17 cellular contexts compared by ENCODE assay signal in the genomic region with DNA sequence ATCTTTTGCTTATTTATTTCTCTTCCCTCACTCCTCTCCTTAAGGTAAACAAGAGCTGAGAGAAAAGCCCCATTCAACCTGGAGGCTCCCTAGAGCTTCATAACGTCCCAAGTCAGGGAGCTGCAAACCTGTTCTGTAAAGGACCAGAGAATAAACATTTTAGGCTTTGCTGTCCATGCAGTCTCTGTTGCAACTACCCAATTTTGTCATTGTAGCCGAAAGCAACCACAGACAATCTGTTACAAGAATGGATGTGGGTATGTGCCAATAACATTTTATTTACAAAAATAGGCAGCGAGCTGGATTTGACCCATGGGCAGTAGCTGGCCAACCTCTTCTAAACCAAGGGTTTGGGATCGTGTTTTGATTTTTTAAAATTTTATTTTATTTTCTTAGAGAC.
"Had no signal": no experiment of that assay in that cellular context is flagged by ENCODE, and none has a peak within 500 bp of the region (broad histone marks: within the 10 kb centered on the region; RNA-seq: fewer than 3 reads in every experiment).

No MANE protein-coding gene starts in this region.

- DNase-seq: effector CD4-positive, alpha-beta T cell; heart left ventricle; hippocampal formation; left colon; mammary epithelial cell; mucosa of descending colon; naive thymus-derived CD8-positive, alpha-beta T cell; nucleus accumbens; pancreas; right cardiac atrium; stimulated activated CD4-positive, alpha-beta T cell treated with anti-CD3 and anti-CD28 coated beads, Interleukin-2, amount 100 ng/mL, for 48 hours; stimulated activated naive CD4-positive, alpha-beta T cell treated with Interleukin-2 at 50 U/mL for 16 hours had no signal

- H3K27ac ChIP-seq: coronary artery, heart left ventricle, pancreas had no signal

- H3K9me3 ChIP-seq: heart left ventricle, mucosa of descending colon, pancreas had no signal

- H3K9me3 Mint-ChIP-seq: naive thymus-derived CD8-positive, alpha-beta T cell had no signal

- H3K4me1 ChIP-seq: heart left ventricle, pancreas had no signal

- H3K27me3 Mint-ChIP-seq: naive thymus-derived CD8-positive, alpha-beta T cell; progenitor cell of endocrine pancreas; type B pancreatic cell had no signal

- H3K27me3 ChIP-seq: pancreas had no signal

- H3K4me3 ChIP-seq: coronary artery, heart left ventricle, mucosa of descending colon, pancreas, smooth muscle cell had no signal

- H3K36me3 Mint-ChIP-seq: naive thymus-derived CD8-positive, alpha-beta T cell; type B pancreatic cell had no signal

- H3K27ac Mint-ChIP-seq: naive thymus-derived CD8-positive, alpha-beta T cell; progenitor cell of endocrine pancreas; type B pancreatic cell had no signal

- H3K36me3 ChIP-seq: heart left ventricle, pancreas had no signal

- H3K4me3 Mint-ChIP-seq: naive thymus-derived CD8-positive, alpha-beta T cell; neural crest cell; type B pancreatic cell had no signal
